Comparison of ENCODE assay signal across 20 cellular contexts in the genomic region with DNA sequence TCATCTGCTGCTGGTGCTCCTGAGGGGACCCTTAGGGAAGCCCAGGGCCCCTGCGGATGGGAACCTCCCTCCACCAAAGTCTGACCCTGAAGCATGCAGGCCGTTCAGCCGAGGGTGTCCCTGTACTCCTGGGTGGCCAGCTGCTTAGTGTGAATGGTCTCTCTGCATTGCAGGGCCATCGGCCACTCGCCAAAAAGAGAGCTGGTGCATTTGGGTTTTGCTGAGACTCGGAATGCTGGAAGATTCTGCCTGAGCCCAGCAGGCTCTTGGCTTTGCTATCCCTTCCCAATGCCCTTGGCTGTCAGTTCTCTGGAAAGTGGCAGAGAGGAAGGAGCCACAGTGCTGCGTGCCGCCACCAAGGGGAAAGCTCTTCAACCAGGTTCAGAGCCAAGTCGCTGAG. TPM values are rescaled to one million over a fixed set of nuclear protein-coding genes. Genes with fewer than 3 reads are reported as not detected.
DNase-seq lines count a peak whose midpoint lies in the region; ATAC-seq and TF ChIP-seq lines count a peak whose summit lies in the region.
"Had no signal": no experiment of that assay in that cellular context is flagged by ENCODE, and none has a peak within 500 bp of the region (broad histone marks: within the 10 kb centered on the region; RNA-seq: fewer than 3 reads in every experiment).

No MANE protein-coding gene starts in this region.

- H3K27ac ChIP-seq in heart right ventricle (peak overlapping the region in 9 of 10 donors; percentile 78 to 98 (median 87)), coronary artery (peak overlapping the region in 1 of 2 donors; percentile 48), tibial nerve (peak overlapping the region in 3 of 4 donors; percentile 41 to 58 (median 51)), aorta (ENCODE audit: low read depth in 1 of 2, low read length in 2 of 2) (no peak overlapping the region)
- H3K27ac ChIP-seq: BLaER1 treated with 17β-estradiol and CSF1 and Interleukin-3, amounts not matched to agents 10 nM and 100 nM; body of pancreas; pancreas had no signal

- no peaks in the 10 kb centered on the region for H3K9me3 Mint-ChIP-seq in neural crest cell

- no peak for TF ChIP-seq EP300 in tibial nerve (IDR thresholded peaks at IDR 0.05)

- peaks cover 0 to 3% (median 0%) of the 10 kb centered on the region in 9 donors for H3K36me3 ChIP-seq in heart right ventricle
- no peaks in the 10 kb centered on the region for H3K36me3 ChIP-seq in tibial nerve
- H3K36me3 ChIP-seq in aorta (ENCODE audit: control insufficient read depth in 1 of 2, insufficient read depth in 2 of 2, low read length in 1 of 2): no peaks in the 10 kb centered on the region
- H3K36me3 ChIP-seq: BLaER1 treated with 17β-estradiol and CSF1 and Interleukin-3, amounts not matched to agents 10 nM and 100 nM; pancreas had no signal

- peak overlapping the region; percentile 66 for H3K4me3 Mint-ChIP-seq in neural crest cell

- H3K27me3 ChIP-seq in heart right ventricle: no peaks in the 10 kb centered on the region
- H3K27me3 ChIP-seq in tibial nerve: no peaks in the 10 kb centered on the region
- H3K27me3 ChIP-seq in aorta (ENCODE audit: control insufficient read depth in 1 of 2, insufficient read depth in 2 of 2, low read length in 1 of 2): no peaks in the 10 kb centered on the region
- H3K27me3 ChIP-seq: BLaER1 treated with 17β-estradiol and CSF1 and Interleukin-3, amounts not matched to agents 10 nM and 100 nM; body of pancreas; pancreas had no signal

- TF ChIP-seq CTCF in heart right ventricle (IDR thresholded peaks at IDR 0.05): no peak
- no peak for TF ChIP-seq CTCF in coronary artery (IDR thresholded peaks at IDR 0.05)
- no peak for TF ChIP-seq CTCF in neural crest cell (conservative IDR thresholded peaks at IDR 0.05)
- TF ChIP-seq CTCF in tibial nerve (IDR thresholded peaks at IDR 0.05): no peak

- no peak for TF ChIP-seq POLR2A in tibial nerve (IDR thresholded peaks at IDR 0.05)

- H3K4me1 ChIP-seq in heart right ventricle (peaks cover 6 to 84% (median 38%) of the 10 kb centered on the region in 9 donors), tibial nerve (peaks cover 0 to 64% (median 9%) of the 10 kb centered on the region in 4 donors), aorta (ENCODE audit: control insufficient read depth in 1 of 2, insufficient read depth in 2 of 2, low read length in 2 of 2) (no peaks in the 10 kb centered on the region)
- H3K4me1 ChIP-seq: body of pancreas, pancreas had no signal

- intact Hi-C loops in heart right ventricle (cut with DNase I) (no loop called here), left cardiac atrium (cut with DNase I) (no loop called here), aorta (cut with DNase I) (no loop called here)

- WGBS in heart right ventricle, 2 donors: 47 to 48% methylated on average over 9 of the region's 9 CpGs
- 41 to 57% methylated on average over 4 of the region's 9 CpGs for WGBS in tibial nerve, 2 donors
- WGBS in aorta, 2 donors: 54 to 58% methylated on average over 9 of the region's 9 CpGs

- peaks cover 39% of the 10 kb centered on the region for H3K4me1 Mint-ChIP-seq in neural crest cell

- no peaks in the 10 kb centered on the region for H3K9me3 ChIP-seq in heart right ventricle
- H3K9me3 ChIP-seq in tibial nerve: no peaks in the 10 kb centered on the region
- H3K9me3 ChIP-seq in aorta (ENCODE audit: control insufficient read depth, low read length): no peaks in the 10 kb centered on the region
- H3K9me3 ChIP-seq: BLaER1 treated with 17β-estradiol and CSF1 and Interleukin-3, amounts not matched to agents 10 nM and 100 nM; body of pancreas; pancreas had no signal

- ATAC-seq in heart right ventricle: peak in 3 of 8 donors; percentile 2 to 12 (median 4)
- ATAC-seq in left cardiac atrium: no peak
- no peak for ATAC-seq in aorta (ENCODE audit: low FRiP score)
- no peak for ATAC-seq in HG03097 (IDR thresholded peaks at IDR 0.05; ENCODE audit: low FRiP score, unreplicated experiment)
- ATAC-seq: body of pancreas, HCT116, pancreas had no signal

- H3K27me3 Mint-ChIP-seq in neural crest cell (ENCODE audit: low read depth): no peaks in the 10 kb centered on the region

- no peak overlapping the region for H3K27ac Mint-ChIP-seq in neural crest cell (ENCODE audit: unreplicated experiment)

- H3K36me3 Mint-ChIP-seq in neural crest cell (ENCODE audit: low read depth): no peaks in the 10 kb centered on the region

- DNase-seq in heart right ventricle (no peak), left cardiac atrium (no peak), coronary artery (ENCODE audit: low spot score) (no peak), neural crest cell (ENCODE audit: low read depth, low spot score) (no peak), tibial nerve (ENCODE audit: low spot score in 2 of 2) (no peak), aorta (no peak), NCI-H748 treated with DMSO at 0.1 percent for 48 hours (lab: John Stamatoyannopoulos, UW) (no peak)
- DNase-seq: activated CD4-positive, alpha-beta T cell treated with anti-CD3 and anti-CD28 coated beads for 48 hours; body of pancreas; hippocampal formation; mammary epithelial cell; NCI-H1105 treated with DMSO at 0.1 percent for 48 hours; NCI-H2107; NCI-H524; pancreas; stimulated activated CD8-positive, alpha-beta memory T cell treated with anti-CD3 and anti-CD28 coated beads, Interleukin-4, amount 100 ng/mL, for 48 hours had no signal

- H3K4me3 ChIP-seq in heart right ventricle (peak overlapping the region; percentile 11 to 76 (median 52)), coronary artery (peak overlapping the region; percentile 28), tibial nerve (peak overlapping the region in 1 of 4 donors; percentile 28), aorta (ENCODE audit: low read length in 2 of 2) (no peak overlapping the region)
- H3K4me3 ChIP-seq: BLaER1 treated with 17β-estradiol and CSF1 and Interleukin-3, amounts not matched to agents 10 nM and 100 nM; body of pancreas; pancreas had no signal

RNA-seq across cellular contexts. Expression of gene MEOX1, which starts 2.8 kb away (rescaled TPM):
- total RNA-seq in heart right ventricle (10 to 100 TPM in 8 of 10 donors, 1 to 10 TPM in 2; 6.4 to 20.7 (median 12.3) TPM), left cardiac atrium (10 to 100 TPM in 1 of 2 donors, 1 to 10 TPM in 1; 9.4 to 25.6 TPM), neural crest cell (1.1 and 1.7 TPM in 2 replicates), tibial nerve (10 to 100 TPM in 1 of 4 donors, 1 to 10 TPM in 3; 4.2 to 12.5 (median 5.3) TPM), aorta (10 to 100 TPM in 1 of 2 donors, 1 to 10 TPM in 1; 6.9 to 32.9 TPM)
- polyA plus RNA-seq in heart right ventricle (10 to 100 TPM; 17.0 to 25.3 TPM), aorta (under 1 TPM; 0.41 to 0.50 TPM)
- total RNA-seq: LHCN-M2, mammary epithelial cell had no signal
- polyA plus RNA-seq: mammary epithelial cell had no signal

Comparison
In these comparisons a context has a peak if more than half of its experiments do, and no peak if none do; other contexts are left out.
1. H3K27ac ChIP-seq: peak in heart right ventricle (9 of 10) and tibial nerve (3 of 4); none in aorta (0 of 2).
2. H3K4me3 ChIP-seq: peak in heart right ventricle (10 of 10) and coronary artery (single experiment); none in aorta (0 of 2).